9 cellular contexts compared by ENCODE assay signal in genomic region chr17:7023576-7024401, GRCh38. TPM values are rescaled to one million over a fixed set of nuclear protein-coding genes. Genes with fewer than 3 reads are reported as not detected.
DNase-seq lines count a peak whose midpoint lies in the region; ATAC-seq, FAIRE-seq and TF ChIP-seq lines count a peak whose summit lies in the region.
"Had no signal": no experiment of that assay in that cellular context is flagged by ENCODE, and none has a peak within 500 bp of the region (broad histone marks: within the 10 kb centered on the region; RNA-seq: fewer than 3 reads in every experiment).

No MANE protein-coding gene starts in this region.

- H4K12ac ChIP-seq in trophoblast cell (ENCODE audit: low read depth, low read length), result peak overlapping the region; percentile 1

- H3K27me3 ChIP-seq in HCT116 (ENCODE audit: insufficient read depth, low read length) (no peaks in the 10 kb centered on the region), adipocyte (replicated peaks; ENCODE audit: control insufficient read depth, insufficient read depth, low read length) (no peaks in the 10 kb centered on the region), heart right ventricle (peaks cover 0 to 18% (median 10%) of the 10 kb centered on the region in 7 donors), trophoblast cell (ENCODE audit: insufficient read depth, low read length) (peaks cover 14% of the 10 kb centered on the region), testis (no peaks in the 10 kb centered on the region)

- FAIRE-seq in A549 (lab: Jason Lieb, UNC), result peak; percentile 18
- FAIRE-seq: G401.6 had no signal

- no peak for TF ChIP-seq RAD21 in A549 (conservative IDR thresholded peaks at IDR 0.05 in 1 of 2, IDR thresholded peaks at IDR 0.05 in 1 of 2)
- TF ChIP-seq RAD21 in HCT116 (IDR thresholded peaks at IDR 0.05; ENCODE audit: low read depth), result no peak

- no peaks in the 10 kb centered on the region for H3K36me3 ChIP-seq in HCT116 (ENCODE audit: control insufficient read depth in 1 of 2, insufficient read depth in 2 of 2, low read length in 2 of 2)
- no peaks in the 10 kb centered on the region for H3K36me3 ChIP-seq in adipocyte (ENCODE audit: control insufficient read depth, insufficient read depth, low read length, severe bottlenecking)
- H3K36me3 ChIP-seq in heart right ventricle, result peaks cover 0 to 39% (median 0%) of the 10 kb centered on the region in 9 donors
- H3K36me3 ChIP-seq in trophoblast cell (ENCODE audit: control insufficient read depth in 1 of 2, insufficient read depth in 2 of 2, low read length in 2 of 2), result no peaks in the 10 kb centered on the region
- no peaks in the 10 kb centered on the region for H3K36me3 ChIP-seq in testis (ENCODE audit: low read depth, missing control alignments)

- BruUV-seq in HCT116 (replicated peaks; lab: Mats Ljungman, UMichigan), result no TSS peak

- intact Hi-C loops in HCT116 (cut with micrococcal nuclease), result no loop called here
- intact Hi-C loops in heart right ventricle (cut with DNase I), result loop anchor here in 7 of 10 donors (1.0 to 10.0 kb wide), 4 partner anchors 12 to 371 kb away; partner anchors contain the start of genes C17orf100 (in 1 of the 7), MED31 (in 1 of the 7) and XAF1 (in 1 of the 7)
- intact Hi-C loops in testis (cut with DNase I; ENCODE audit: low total_unique reads), result no loop called here

- RAD21 ChIA-PET in HCT116 (lab: Charles Lee; ENCODE audit: low non-redundant PET in 1 of 2, low total read pairs in 2 of 2, uncharacterized antibody in 2 of 2, unreplicated experiment in 2 of 2), result interaction anchor here in 1 of 2 experiments (0.7 kb wide), 1 partner anchor 70 kb away, joined by 5 read pairs; no protein-coding TSS in a partner anchor

- no peak for TF ChIP-seq EP300 in A549 (IDR thresholded peaks at IDR 0.05)

- in situ Hi-C loops in ACHN (cut with HindIII; ENCODE audit: low pct_ligation_motif_present, low pct_unique_long_range_greater_than_20kb, low sequenced_read_pairs), result no loop called here

- H3K9me2 ChIP-seq in HCT116 (ENCODE audit: insufficient read depth), result no peaks in the 10 kb centered on the region

- peak overlapping the region; percentile 40 to 70; a peak in 5 of 6 replicates for H3K27ac ChIP-seq in A549
- peak overlapping the region; percentile 37; the same call in 1 of the 2 replicates for H3K27ac ChIP-seq in HCT116 (ENCODE audit: low read depth, low read length)
- peak overlapping the region; percentile 87 to 100 (median 96) for H3K27ac ChIP-seq in heart right ventricle
- H3K27ac ChIP-seq in trophoblast cell (ENCODE audit: low read depth, low read length), result no peak overlapping the region
- H3K27ac ChIP-seq in testis, result peak overlapping the region in 1 of 2 donors; percentile 33

- H3K4me2 ChIP-seq in A549 (peak overlapping the region; percentile 65), HCT116 (ENCODE audit: low read length) (peak overlapping the region; percentile 50), trophoblast cell (ENCODE audit: low read length) (peak overlapping the region; percentile 56)

- H2BK12ac ChIP-seq in trophoblast cell (ENCODE audit: low read length), result no peak overlapping the region

- ATAC-seq in A549, result peak; percentile 52 to 76
- peak; percentile 82 for ATAC-seq in HCT116
- peak; percentile 35 to 79 (median 70) for ATAC-seq in heart right ventricle

- no peaks in the 10 kb centered on the region for H3K9me3 ChIP-seq in A549
- no peaks in the 10 kb centered on the region for H3K9me3 ChIP-seq in HCT116 (ENCODE audit: control insufficient read depth in 1 of 2, insufficient read depth in 1 of 2, low read depth in 1 of 2, low read length in 2 of 2)
- H3K9me3 ChIP-seq in adipocyte (ENCODE audit: control insufficient read depth, low read length), result no peaks in the 10 kb centered on the region
- H3K9me3 ChIP-seq in heart right ventricle, result no peaks in the 10 kb centered on the region
- H3K9me3 ChIP-seq in trophoblast cell (ENCODE audit: insufficient read depth, low read depth, low read length), result peaks cover 6% of the 10 kb centered on the region
- no peaks in the 10 kb centered on the region for H3K9me3 ChIP-seq in testis

- TF ChIP-seq POLR2A in A549 (IDR thresholded peaks at IDR 0.05; ENCODE audit: low read length) (peak; percentile 40), HCT116 (IDR thresholded peaks at IDR 0.05; ENCODE audit: borderline replicate concordance, extremely low read depth, insufficient read depth, insufficient read length) (peak; percentile 23), testis (IDR thresholded peaks at IDR 0.05) (no peak)

- H4K8ac ChIP-seq in trophoblast cell (ENCODE audit: low read depth, low read length), result peak overlapping the region; percentile 63

- no peak overlapping the region for H2AK5ac ChIP-seq in trophoblast cell (ENCODE audit: low read length)

- TF ChIP-seq CTCF in A549 (IDR thresholded peaks at IDR 0.05), result no peak
- no peak for TF ChIP-seq CTCF in HCT116 (IDR thresholded peaks at IDR 0.05 in 2 of 3, conservative IDR thresholded peaks at IDR 0.05 in 1 of 3; ENCODE audit: borderline replicate concordance in 1 of 3, insufficient read depth in 1 of 3, low read depth in 2 of 3, low read length in 2 of 3)
- no peak for TF ChIP-seq CTCF in heart right ventricle (IDR thresholded peaks at IDR 0.05)
- TF ChIP-seq CTCF in testis (IDR thresholded peaks at IDR 0.05), result no peak

- H2BK120ac ChIP-seq in trophoblast cell (ENCODE audit: insufficient read depth, low read length, poor library complexity), result no peak overlapping the region

- no peak overlapping the region for H2BK5ac ChIP-seq in trophoblast cell (ENCODE audit: low read depth, low read length, poor library complexity)

- H3K4ac ChIP-seq in trophoblast cell (ENCODE audit: low read depth, low read length), result no peak overlapping the region

- H3K4me3 ChIP-seq in A549 (peak overlapping the region; percentile 9; the same call in 1 of the 3 replicates), HCT116 (replicated peaks in 1 of 2; ENCODE audit: low read depth in 1 of 2, low read length in 2 of 2) (0 out of 4 replicates have a peak overlapping the region, but pooled peaks of 1 of the 2 experiments have one; percentile 22), adipocyte (ENCODE audit: low read length) (peak overlapping the region; percentile 67), heart right ventricle (peak overlapping the region; percentile 5 to 68 (median 59)), trophoblast cell (ENCODE audit: low read depth, low read length) (no peak overlapping the region), testis (peak overlapping the region in 1 of 2 donors; percentile 43)

- POLR2A ChIA-PET in A549 (lab: Yijun Ruan, JAX) (interaction anchor here (0.6 to 1.3 kb wide), 2 partner anchors 9 to 12 kb away, joined by 4 to 16 read pairs; partner anchors contain the start of gene SLC16A13), HCT116 (lab: Charles Lee) (interaction anchor here (0.6 to 1.2 kb wide), 6 partner anchors 9 to 259 kb away, joined by 3 to 5 read pairs (median 4); partner anchors contain the start of genes RNASEK and SLC16A13)

- 39% methylated on average over 51 of the region's 51 CpGs for WGBS in A549 (ENCODE audit: missing lambda C conversion rate)
- 27 to 28% methylated on average over 51 of the region's 51 CpGs for WGBS in heart right ventricle, 2 donors
- WGBS in trophoblast cell (ENCODE audit: extremely low coverage, insufficient coverage, insufficient read length), result no CpG with 5 or more reads among the region's 51 CpGs
- WGBS in testis, 2 donors, result 9 to 29% methylated on average over 29 to 51 of the region's 51 CpGs

- peaks cover 2% of the 10 kb centered on the region for H3K79me1 ChIP-seq in trophoblast cell (ENCODE audit: low read length)

- CTCF ChIA-PET in A549 (lab: Yijun Ruan, JAX), result interaction anchor here (0.6 to 11.4 kb wide), 17 partner anchors 8 to 577 kb away, joined by 3 to 77 read pairs (median 4); no protein-coding TSS in a partner anchor
- CTCF ChIA-PET in HCT116 (lab: Charles Lee), result interaction anchor here (1.3 to 2.5 kb wide), 5 partner anchors 9 to 580 kb away, joined by 4 to 8 read pairs (median 4); partner anchors contain the start of genes PIMREG and SLC16A13

- H4K20me1 ChIP-seq in HCT116 (ENCODE audit: insufficient read depth), result no peaks in the 10 kb centered on the region

- H3K9ac ChIP-seq in HCT116 (ENCODE audit: low read length) (no peak overlapping the region), adipocyte (ENCODE audit: low read length) (peak overlapping the region; percentile 68), trophoblast cell (ENCODE audit: low read length) (no peak overlapping the region)

- H4K91ac ChIP-seq in trophoblast cell (ENCODE audit: low read depth, low read length), result peak overlapping the region; percentile 16

- H3K79me2 ChIP-seq in HCT116 (ENCODE audit: insufficient read depth, low read length) (no peaks in the 10 kb centered on the region), trophoblast cell (ENCODE audit: control insufficient read depth, insufficient read depth, low read length, poor library complexity) (no peaks in the 10 kb centered on the region)

- DNase-seq in A549 (ENCODE audit: low read depth in 1 of 2, low spot score in 1 of 2) (peak; percentile 97 to 99), HCT116 (ENCODE audit: low read depth, low spot score) (peak; percentile 86), T-helper 1 cell (peak; percentile 91 to 97 (median 93)), adipocyte (ENCODE audit: low read depth) (peak; percentile 55), heart right ventricle (peak; percentile 94 to 96), trophoblast cell (peak; percentile 84), testis (peak; percentile 93), ACHN (no peak)

- no peak overlapping the region for H2AFZ ChIP-seq in HCT116 (ENCODE audit: low read depth, low read length, poor library complexity, severe bottlenecking)
- H2AFZ ChIP-seq in trophoblast cell (ENCODE audit: insufficient read depth, low read length, poor library complexity), result peak overlapping the region; percentile 38

- H3K4me1 ChIP-seq in A549, result peaks cover 21% of the 10 kb centered on the region
- peaks cover 6 to 44% of the 10 kb centered on the region in 2 experiments; a peak in 3 of 4 replicates for H3K4me1 ChIP-seq in HCT116 (ENCODE audit: control insufficient read depth in 1 of 2, insufficient read depth in 2 of 2, low read length in 2 of 2)
- peaks cover 29% of the 10 kb centered on the region for H3K4me1 ChIP-seq in adipocyte (ENCODE audit: control insufficient read depth, insufficient read depth, low read length)
- H3K4me1 ChIP-seq in heart right ventricle, result peaks cover 16 to 81% (median 48%) of the 10 kb centered on the region in 9 donors
- peaks cover 9 to 17% of the 10 kb centered on the region in 2 experiments for H3K4me1 ChIP-seq in trophoblast cell (ENCODE audit: control insufficient read depth in 1 of 2, insufficient read depth in 2 of 2, low read length in 2 of 2)
- peaks cover 8% of the 10 kb centered on the region for H3K4me1 ChIP-seq in testis

- no peak overlapping the region for H3K14ac ChIP-seq in trophoblast cell (ENCODE audit: low read length)

- no peak overlapping the region for H3K18ac ChIP-seq in trophoblast cell (ENCODE audit: low read length)

- H3K23ac ChIP-seq in trophoblast cell (ENCODE audit: low read length), result no peak overlapping the region

RNA-seq across cellular contexts. Expression of gene BCL6B, which starts 0.9 kb away (rescaled TPM):
- polyA plus RNA-seq in A549 (2011; rRNA removed) (0.16 TPM in 1 of 2 replicates, not detected in the other), A549 (2017; fragmentation: RNase III; extraction: RNeasy Plus Mini Kit Qiagen cat#74134 plus additional on column Dnase treatment) (0.03 to 0.04 TPM in 2 of 3 replicates, not detected in the other), heart right ventricle (1 to 10 TPM; 9.5 to 9.7 TPM), testis (ENCODE audit: insufficient read depth, low read depth, low replicate concordance) (4.6 TPM)
- 0.01 TPM in 1 of 2 replicates, not detected in the other for polyA plus RNA-seq in A549 (2012; cell fraction: cytosol; rRNA removed)
- 0.02 and 0.05 TPM in 2 replicates for polyA plus RNA-seq in A549 (2012; cell fraction: nucleus; rRNA removed)
- polyA minus RNA-seq in A549 (2011; rRNA and poly(A)+ RNA removed), result not detected in 2 replicates
- total RNA-seq in HCT116 (2021; ENCODE audit: unreplicated experiment) (0.57 TPM), heart right ventricle (10 to 100 TPM in 8 of 10 donors, 1 to 10 TPM in 2; 9.6 to 35.4 (median 18.3) TPM), testis (1 to 10 TPM; 2.5 to 3.5 TPM)
- 0.27 and 0.31 TPM in 2 replicates for polyA plus RNA-seq in HCT116 (2012)
- 0.14 and 0.31 TPM in 2 replicates for polyA plus RNA-seq in trophoblast cell (2013)

RNA-seq across cellular contexts. Expression of gene RNASEK, which starts 11.4 kb away (rescaled TPM):
- polyA plus RNA-seq in A549 (2011; rRNA removed) (185 and 210 TPM in 2 replicates), A549 (2017; fragmentation: RNase III; extraction: RNeasy Plus Mini Kit Qiagen cat#74134 plus additional on column Dnase treatment) (388 to 426 TPM (median 424 TPM) in 3 replicates), heart right ventricle (100 to 1,000 TPM; 220 to 429 TPM), testis (ENCODE audit: insufficient read depth, low read depth, low replicate concordance) (317 TPM)
- 152 and 203 TPM in 2 replicates for polyA plus RNA-seq in A549 (2012; cell fraction: cytosol; rRNA removed)
- polyA plus RNA-seq in A549 (2012; cell fraction: nucleus; rRNA removed), result 129 and 138 TPM in 2 replicates
- polyA minus RNA-seq in A549 (2011; rRNA and poly(A)+ RNA removed), result 81.0 and 92.3 TPM in 2 replicates
- total RNA-seq in HCT116 (2021; ENCODE audit: unreplicated experiment) (160 TPM), heart right ventricle (100 to 1,000 TPM; 144 to 241 (median 160) TPM), testis (100 to 1,000 TPM; 208 to 314 TPM)
- polyA plus RNA-seq in HCT116 (2012), result 173 and 253 TPM in 2 replicates
- 628 and 654 TPM in 2 replicates for polyA plus RNA-seq in trophoblast cell (2013)

RNA-seq across cellular contexts. Expression of gene SLC16A13, which starts 12.0 kb away (rescaled TPM):
- polyA plus RNA-seq in A549 (2011; rRNA removed) (6.2 and 8.0 TPM in 2 replicates), A549 (2017; fragmentation: RNase III; extraction: RNeasy Plus Mini Kit Qiagen cat#74134 plus additional on column Dnase treatment) (6.2 to 10.9 TPM (median 10.4 TPM) in 3 replicates), heart right ventricle (1 to 10 TPM; 1.1 to 2.0 TPM), testis (ENCODE audit: insufficient read depth, low read depth, low replicate concordance) (2.0 TPM)
- polyA plus RNA-seq in A549 (2012; cell fraction: cytosol; rRNA removed), result 7.9 and 11.7 TPM in 2 replicates
- polyA plus RNA-seq in A549 (2012; cell fraction: nucleus; rRNA removed), result 16.2 and 19.5 TPM in 2 replicates
- 8.2 and 8.4 TPM in 2 replicates for polyA minus RNA-seq in A549 (2011; rRNA and poly(A)+ RNA removed)
- total RNA-seq in HCT116 (2021; ENCODE audit: unreplicated experiment) (6.8 TPM), heart right ventricle (1 to 10 TPM in 9 of 10 donors, under 1 TPM in 1; 0.70 to 2.1 (median 1.5) TPM), testis (1 to 10 TPM; 1.9 to 2.2 TPM)
- 3.4 and 4.7 TPM in 2 replicates for polyA plus RNA-seq in HCT116 (2012)
- polyA plus RNA-seq in trophoblast cell (2013), result 23.2 and 24.9 TPM in 2 replicates

RNA-seq across cellular contexts. Expression of gene SLC16A11, which starts 20.1 kb away (rescaled TPM):
- polyA plus RNA-seq in A549 (2011; rRNA removed), result not detected in 2 replicates
- not detected in 2 replicates for polyA plus RNA-seq in A549 (2012; cell fraction: cytosol; rRNA removed)
- 0.08 TPM in 1 of 2 replicates, not detected in the other for polyA plus RNA-seq in A549 (2012; cell fraction: nucleus; rRNA removed)
- not detected in 3 replicates for polyA plus RNA-seq in A549 (2017; fragmentation: RNase III; extraction: RNeasy Plus Mini Kit Qiagen cat#74134 plus additional on column Dnase treatment)
- polyA minus RNA-seq in A549 (2011; rRNA and poly(A)+ RNA removed), result not detected in 2 replicates
- total RNA-seq in HCT116 (2021; ENCODE audit: unreplicated experiment), result not detected
- polyA plus RNA-seq in HCT116 (2012), result not detected in 2 replicates
- 1 to 10 TPM in 1 of 10 donors, under 1 TPM in 9; 0.19 to 1.1 (median 0.48) TPM for total RNA-seq in heart right ventricle
- polyA plus RNA-seq in heart right ventricle, result 1 to 10 TPM in 1 of 2 donors, under 1 TPM in 1; 0.78 to 2.1 TPM
- 0.51 and 0.96 TPM in 2 replicates for polyA plus RNA-seq in trophoblast cell (2013)
- 1 to 10 TPM in 1 of 2 donors, under 1 TPM in 1; 0.55 to 2.0 TPM for total RNA-seq in testis
- 3.0 TPM for polyA plus RNA-seq in testis (ENCODE audit: insufficient read depth, low read depth, low replicate concordance)

RNA-seq across cellular contexts. Expression of gene ALOX12, which starts 27.9 kb away (rescaled TPM):
- polyA plus RNA-seq in A549 (2011; rRNA removed), result not detected in 2 replicates
- not detected in 2 replicates for polyA plus RNA-seq in A549 (2012; cell fraction: cytosol; rRNA removed)
- polyA plus RNA-seq in A549 (2012; cell fraction: nucleus; rRNA removed), result 0.02 TPM in 1 of 2 replicates, not detected in the other
- not detected in 3 replicates for polyA plus RNA-seq in A549 (2017; fragmentation: RNase III; extraction: RNeasy Plus Mini Kit Qiagen cat#74134 plus additional on column Dnase treatment)
- not detected in 2 replicates for polyA minus RNA-seq in A549 (2011; rRNA and poly(A)+ RNA removed)
- not detected for total RNA-seq in HCT116 (2021; ENCODE audit: unreplicated experiment)
- 0.15 and 0.21 TPM in 2 replicates for polyA plus RNA-seq in HCT116 (2012)
- total RNA-seq in heart right ventricle, result under 1 TPM in 1 of 10 donors, not detected in 9; 0.11 TPM
- polyA plus RNA-seq in heart right ventricle, result under 1 TPM in 1 of 2 donors, not detected in 1; 0.04 TPM
- 0.06 TPM in 1 of 2 replicates, not detected in the other for polyA plus RNA-seq in trophoblast cell (2013)
- under 1 TPM; 0.24 to 0.25 TPM for total RNA-seq in testis
- 0.50 TPM for polyA plus RNA-seq in testis (ENCODE audit: insufficient read depth, low read depth, low replicate concordance)

Comparison
In these comparisons a context has a peak if more than half of its experiments do, and no peak if none do; other contexts are left out.
1. intact Hi-C loops: an anchor here in heart right ventricle (1.0 to 10.0 kb wide); none called in HCT116 and testis.
2. Of the 6 proteins assayed by ChIP-seq in both A549 and HCT116: peak only in A549: MAX; only in HCT116: none; in both: POLR2A; in neither: 4.